In genomic region chr5:102545175-102545574, GRCh38 we compare ENCODE assay signal across 8 cellular contexts. TPM values are rescaled to one million over a fixed set of nuclear protein-coding genes. Genes with fewer than 3 reads are reported as not detected.
DNase-seq lines count a peak whose midpoint lies in the region; ATAC-seq and TF ChIP-seq lines count a peak whose summit lies in the region.

No MANE protein-coding gene starts in this region.

- intact Hi-C loops in left ventricle myocardium superior (cut with micrococcal nuclease) (no loop called here), colonic mucosa (cut with DNase I) (no loop called here)

- H3K9ac ChIP-seq in smooth muscle cell (ENCODE audit: low read depth) (no peak overlapping the region), colonic mucosa (ENCODE audit: low read depth in 2 of 2, low read length in 2 of 2) (no peak overlapping the region)

- H4K20me1 ChIP-seq in smooth muscle cell (ENCODE audit: low read depth): no peaks in the 10 kb centered on the region

- no peak overlapping the region for H3K4me3 ChIP-seq in cardiac muscle cell
- H3K4me3 ChIP-seq in WI38 (ENCODE audit: low read depth, low read length): no peak overlapping the region
- no peak overlapping the region for H3K4me3 ChIP-seq in smooth muscle cell
- no peak overlapping the region for H3K4me3 ChIP-seq in colonic mucosa

- no peak for ATAC-seq in left ventricle myocardium superior
- ATAC-seq in HG03342 (IDR thresholded peaks at IDR 0.05; ENCODE audit: unreplicated experiment): peak; percentile 83

- no peak overlapping the region for H2AFZ ChIP-seq in smooth muscle cell (ENCODE audit: low read depth)

- no peaks in the 10 kb centered on the region for H3F3A ChIP-seq in smooth muscle cell (ENCODE audit: low read depth)

- no peaks in the 10 kb centered on the region for H3K79me2 ChIP-seq in smooth muscle cell (ENCODE audit: low read depth)

- H3K4me1 ChIP-seq in cardiac muscle cell (ENCODE audit: low read depth): no peaks in the 10 kb centered on the region
- H3K4me1 ChIP-seq in smooth muscle cell (ENCODE audit: low read depth): no peaks in the 10 kb centered on the region
- no peaks in the 10 kb centered on the region for H3K4me1 ChIP-seq in colonic mucosa

- DNase-seq in cardiac muscle cell (ENCODE audit: low read depth in 1 of 2, low spot score in 1 of 2) (peak; percentile 15 to 38), left ventricle myocardium superior (no peak), smooth muscle cell (lab: John Stamatoyannopoulos, UW; ENCODE audit: unreplicated experiment) (no peak), colonic mucosa (no peak), mucosa of gallbladder (ENCODE audit: low spot score) (no peak), GDM1 (lab: John Stamatoyannopoulos, UW) (no peak)

- peak; percentile 39 for TF ChIP-seq CTCF in cardiac muscle cell (IDR thresholded peaks at IDR 0.05; ENCODE audit: low read depth, low read length)
- peak; percentile 36; the same call in 1 of the 2 replicates for TF ChIP-seq CTCF in WI38 (IDR thresholded peaks at IDR 0.05; ENCODE audit: low read depth, low read length)
- TF ChIP-seq CTCF in smooth muscle cell (IDR thresholded peaks at IDR 0.05; ENCODE audit: borderline replicate concordance, insufficient read depth, poor library complexity, severe bottlenecking): peak; percentile 12
- no peak for TF ChIP-seq CTCF in colonic mucosa (IDR thresholded peaks at IDR 0.05)

- H3K27me3 ChIP-seq in cardiac muscle cell (no peaks in the 10 kb centered on the region), smooth muscle cell (ENCODE audit: low read depth) (no peaks in the 10 kb centered on the region), colonic mucosa (no peaks in the 10 kb centered on the region)

- 43% methylated on average over 6 of the region's 6 CpGs for WGBS in smooth muscle cell (ENCODE audit: low lambda C conversion rate)

- no peak overlapping the region for H3K4me2 ChIP-seq in smooth muscle cell

- H3K36me3 ChIP-seq in cardiac muscle cell (no peaks in the 10 kb centered on the region), smooth muscle cell (ENCODE audit: low read depth) (no peaks in the 10 kb centered on the region), colonic mucosa (no peaks in the 10 kb centered on the region)

- no peaks in the 10 kb centered on the region for H3K9me3 ChIP-seq in cardiac muscle cell (ENCODE audit: low read depth)
- no peaks in the 10 kb centered on the region for H3K9me3 ChIP-seq in smooth muscle cell (replicated peaks; ENCODE audit: low read depth)
- no peaks in the 10 kb centered on the region for H3K9me3 ChIP-seq in colonic mucosa

- H3K27ac ChIP-seq in cardiac muscle cell (no peak overlapping the region), smooth muscle cell (ENCODE audit: low read depth) (no peak overlapping the region), colonic mucosa (no peak overlapping the region)

RNA-seq across cellular contexts. Expression of gene SLCO6A1, which starts 46.4 kb away (rescaled TPM):
- total RNA-seq in cardiac muscle cell (not detected in 2 replicates), left ventricle myocardium superior (not detected), smooth muscle cell (0.31 and 0.94 TPM in 2 replicates), colonic mucosa (not detected), mucosa of gallbladder (not detected)
- polyA plus RNA-seq in cardiac muscle cell (0.32 TPM in 1 of 2 replicates, not detected in the other), smooth muscle cell (0.70 and 1.3 TPM in 2 replicates)

Comparison
In these comparisons a context has a peak if more than half of its experiments do, and no peak if none do; other contexts are left out.
1. DNase-seq: peak in cardiac muscle cell (2 of 2); none in left ventricle myocardium superior (single experiment), smooth muscle cell (single experiment), colonic mucosa (single experiment), mucosa of gallbladder (single experiment) and GDM1 (single experiment).